Comparison of ENCODE assay signal across 8 cellular contexts in the genomic region with DNA sequence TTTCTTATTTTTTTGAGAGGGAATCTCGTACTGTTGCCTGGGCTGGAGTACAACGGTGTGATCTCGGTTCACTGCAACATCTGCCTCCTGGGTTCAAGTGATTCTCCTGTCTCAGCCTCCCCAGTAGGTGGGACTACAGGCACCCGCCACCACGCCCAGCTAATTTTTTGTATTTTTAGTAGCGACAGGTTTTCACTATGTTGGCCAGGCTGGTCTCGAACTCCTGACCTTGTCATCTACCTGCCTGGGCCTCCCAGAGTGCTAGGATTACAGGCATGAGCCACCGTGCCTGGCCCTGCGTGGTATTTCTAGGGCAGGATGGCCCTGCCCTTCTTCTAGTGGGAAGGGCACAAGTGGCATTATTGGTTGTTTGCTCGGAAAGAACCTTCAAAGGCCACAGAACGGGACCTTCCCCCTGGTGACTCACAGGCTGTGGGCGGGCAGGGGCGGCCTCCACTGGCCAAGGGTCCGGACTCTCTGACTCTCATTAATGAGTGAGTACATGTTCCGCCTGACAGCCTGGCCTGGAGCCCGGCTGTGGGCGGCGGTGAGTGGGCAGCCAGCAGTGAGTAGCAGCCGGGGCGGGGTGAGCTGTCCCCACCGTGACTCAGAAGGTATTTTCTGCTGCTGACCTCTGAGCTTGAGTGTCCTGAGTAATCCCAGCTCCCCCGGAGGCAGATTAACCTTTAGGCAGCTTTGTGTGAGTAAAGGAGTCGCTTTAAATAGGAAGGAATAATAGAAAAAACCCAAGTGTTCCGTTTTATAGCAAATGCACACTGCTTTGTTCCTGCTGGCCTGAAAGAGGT.
DNase-seq lines count a peak whose midpoint lies in the region; TF ChIP-seq lines count a peak whose summit lies in the region.

No MANE protein-coding gene starts in this region.

- TF ChIP-seq CTCF in GM12872 (IDR thresholded peaks at IDR 0.05; ENCODE audit: insufficient read depth, low read depth, low read length) = peak; percentile 22; the same call in 1 of the 3 replicates
- TF ChIP-seq CTCF in HFF-Myc (IDR thresholded peaks at IDR 0.05; ENCODE audit: low read depth, low read length, missing control alignments) = no peak

- H3K9ac ChIP-seq in mucosa of rectum (ENCODE audit: low read depth in 1 of 2, low read length in 2 of 2) = peak overlapping the region; percentile 52 to 67

- DNase-seq in HFF-Myc (ENCODE audit: extremely low read depth, low read depth) (peak; percentile 76), NCI-H2196 treated with DMSO at 0.1 percent for 48 hours (lab: John Stamatoyannopoulos, UW; ENCODE audit: unreplicated experiment) (peak; percentile 91), epidermal melanocyte (ENCODE audit: insufficient read length, low spot score) (peak; percentile 94), NCI-H524 treated with DMSO at 0.1 percent for 48 hours (lab: John Stamatoyannopoulos, UW) (no peak)
- peak; percentile 77 to 79 for DNase-seq in activated CD8-positive, alpha-beta memory T cell treated with anti-CD3 and anti-CD28 coated beads for 4 hours (ENCODE audit: low read depth in 2 of 2)
- peak; percentile 60 for DNase-seq in stimulated activated CD8-positive, alpha-beta memory T cell treated with anti-CD3 and anti-CD28 coated beads, Interleukin-7, amount 100 ng/mL, for 24 hours (ENCODE audit: low read depth)

- peak overlapping the region; percentile 24 for H3K4me3 ChIP-seq in HFF-Myc (replicated peaks; ENCODE audit: low read depth, low read length)
- peak overlapping the region; percentile 23 to 37 for H3K4me3 ChIP-seq in mucosa of rectum (ENCODE audit: low read length in 2 of 2)

- H3K9me3 ChIP-seq in mucosa of rectum (ENCODE audit: control insufficient read depth in 2 of 2, low read length in 2 of 2) = no peaks in the 10 kb centered on the region

- H3K27ac ChIP-seq in mucosa of rectum (ENCODE audit: low read depth in 2 of 2, low read length in 2 of 2) = peak overlapping the region; percentile 88 to 93

- H3K36me3 ChIP-seq in mucosa of rectum (ENCODE audit: control insufficient read depth in 2 of 2, insufficient read depth in 2 of 2, low read length in 2 of 2) = no peaks in the 10 kb centered on the region

- peaks cover 52 to 66% of the 10 kb centered on the region in 2 donors for H3K4me1 ChIP-seq in mucosa of rectum (ENCODE audit: control insufficient read depth in 2 of 2, insufficient read depth in 2 of 2, low read length in 2 of 2)

- no peaks in the 10 kb centered on the region for H3K27me3 ChIP-seq in mucosa of rectum (ENCODE audit: control insufficient read depth in 2 of 2, insufficient read depth in 2 of 2, low read length in 2 of 2)
